26 cellular contexts compared by ENCODE assay signal in the genomic region with DNA sequence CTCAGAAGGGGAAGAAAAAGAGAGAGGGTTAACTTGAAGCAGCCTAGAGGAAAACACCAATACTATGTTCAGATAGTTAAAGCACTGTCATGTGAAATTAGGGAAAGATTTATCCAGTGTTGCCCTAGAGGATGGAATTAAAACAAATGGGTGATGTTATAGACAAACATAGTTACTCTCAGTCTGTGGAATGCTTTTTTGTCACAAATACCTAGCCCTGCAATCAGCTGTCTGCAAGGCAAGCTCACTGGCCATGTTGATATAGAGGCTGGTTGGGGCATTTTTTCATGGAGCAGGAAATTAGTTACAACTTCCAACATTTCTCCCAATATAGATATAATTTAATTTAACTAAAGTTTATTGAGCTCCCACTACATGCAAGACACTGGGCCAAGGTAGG.
"Had no signal": no experiment of that assay in that cellular context is flagged by ENCODE, and none has a peak within 500 bp of the region (broad histone marks: within the 10 kb centered on the region; RNA-seq: fewer than 3 reads in every experiment).

No MANE protein-coding gene starts in this region.

- H3K27me3 Mint-ChIP-seq: dendritic cell treated with granulocyte-macrophage colony-stimulating factor and Interleukin-4, amounts not matched to agents 40 ng/mL and 50 ng/mL, for 4 days; effector memory CD8-positive, alpha-beta T cell had no signal

- H3K4me3 Mint-ChIP-seq: dendritic cell treated with granulocyte-macrophage colony-stimulating factor and Interleukin-4, amounts not matched to agents 40 ng/mL and 50 ng/mL, for 4 days; effector memory CD8-positive, alpha-beta T cell; endodermal cell had no signal

- H3K4me3 ChIP-seq: colonic mucosa, coronary artery, dorsolateral prefrontal cortex, esophagus muscularis mucosa, esophagus squamous epithelium, gastrocnemius medialis, gastroesophageal sphincter, heart left ventricle, heart right ventricle, hepatocyte had no signal

- H3K27me3 ChIP-seq: colonic mucosa, dorsolateral prefrontal cortex, esophagus muscularis mucosa, esophagus squamous epithelium, foreskin keratinocyte, gastrocnemius medialis, gastroesophageal sphincter, heart left ventricle, heart right ventricle, hepatocyte had no signal

- DNase-seq: colonic mucosa; cortex of kidney; dermis blood vessel endothelial cell; dorsolateral prefrontal cortex; effector CD4-positive, alpha-beta T cell; effector CD8-positive, alpha-beta T cell; effector memory CD4-positive, alpha-beta T cell; effector memory CD8-positive, alpha-beta T cell; endodermal cell; erythroblast; esophagus squamous epithelium; foreskin fibroblast; foreskin keratinocyte; foreskin melanocyte; gastrocnemius medialis; glutamatergic neuron; head of caudate nucleus; heart left ventricle; heart right ventricle had no signal

- H2AFZ ChIP-seq: hepatocyte had no signal

- ATAC-seq: effector memory CD8-positive, alpha-beta T cell; esophagus mucosa; foreskin keratinocyte; gastrocnemius medialis; gastroesophageal sphincter; heart left ventricle; heart right ventricle had no signal

- H3K4me1 ChIP-seq: colonic mucosa, esophagus muscularis mucosa, foreskin keratinocyte, gastrocnemius medialis, gastroesophageal sphincter had no signal

- H3K9me3 ChIP-seq: colonic mucosa, esophagus muscularis mucosa, esophagus squamous epithelium, gastrocnemius medialis, gastroesophageal sphincter, heart left ventricle had no signal

- H3K27ac ChIP-seq: coronary artery, dorsolateral prefrontal cortex, epithelial cell of prostate, esophagus muscularis mucosa, esophagus squamous epithelium, foreskin keratinocyte, gastrocnemius medialis, gastroesophageal sphincter, heart left ventricle, heart right ventricle, hepatocyte had no signal

- H3K4me2 ChIP-seq: hepatocyte had no signal

- H3K27ac Mint-ChIP-seq: dendritic cell treated with granulocyte-macrophage colony-stimulating factor and Interleukin-4, amounts not matched to agents 40 ng/mL and 50 ng/mL, for 4 days; effector memory CD8-positive, alpha-beta T cell; endodermal cell had no signal

- H3K9me3 Mint-ChIP-seq: dendritic cell treated with granulocyte-macrophage colony-stimulating factor and Interleukin-4, amounts not matched to agents 40 ng/mL and 50 ng/mL, for 4 days; effector memory CD8-positive, alpha-beta T cell; endodermal cell had no signal

- H3K36me3 ChIP-seq: colonic mucosa, esophagus muscularis mucosa, esophagus squamous epithelium, gastrocnemius medialis, gastroesophageal sphincter, heart left ventricle, heart right ventricle had no signal
